ENCODE assay signal across 17 cellular contexts in genomic region chr22:28547132-28547842, GRCh38.
DNase-seq lines count a peak whose midpoint lies in the region; ATAC-seq, FAIRE-seq and TF ChIP-seq lines count a peak whose summit lies in the region.
"Had no signal": no experiment of that assay in that cellular context is flagged by ENCODE, and none has a peak within 500 bp of the region (broad histone marks: within the 10 kb centered on the region; RNA-seq: fewer than 3 reads in every experiment).

No MANE protein-coding gene starts in this region.

- DNase-seq in A549 (ENCODE audit: low read depth in 1 of 2, low spot score in 1 of 2) = peak; percentile 5 to 30
- peak; percentile 23 for DNase-seq in HS-5 (ENCODE audit: low read depth)
- peak; percentile 78 for DNase-seq in cardiac fibroblast (ENCODE audit: low read depth in 2 of 2)
- peak; percentile 86 for DNase-seq in iris pigment epithelial cell (ENCODE audit: low read depth)
- no peak for DNase-seq in Right ventricle myocardium inferior (ENCODE audit: missing footprints)
- no peak for DNase-seq in glutamatergic neuron
- DNase-seq in foreskin melanocyte = no peak
- DNase-seq: activated CD4-positive, CD25-positive, alpha-beta regulatory T cell treated with anti-CD3 and anti-CD28 coated beads, Interleukin-2, amount 50 U/mL, for 72 hours; activated naive CD4-positive, alpha-beta T cell treated with anti-CD3 and anti-CD28 coated beads, Interleukin-2, amount 50 U/mL, for 16 hours; endodermal cell; left cardiac atrium; NCI-H1092 treated with DMSO at 0.1 percent for 48 hours; Right ventricle myocardium superior had no signal

- no peak for TF ChIP-seq RAD21 in A549 (conservative IDR thresholded peaks at IDR 0.05 in 1 of 2, IDR thresholded peaks at IDR 0.05 in 1 of 2)

- H3K36me3 Mint-ChIP-seq in glutamatergic neuron (ENCODE audit: unreplicated experiment) = peaks cover 14% of the 10 kb centered on the region

- POLR2A ChIA-PET in A549 (lab: Yijun Ruan, JAX) = no interaction called here

- H3K27ac ChIP-seq in A549 = peak overlapping the region; percentile 61 to 62

- intact Hi-C loops in Right ventricle myocardium inferior (cut with DNase I) = no loop called here

- H3K9me3 Mint-ChIP-seq in glutamatergic neuron (ENCODE audit: unreplicated experiment) = peaks cover 3% of the 10 kb centered on the region

- ATAC-seq in A549 (peak; percentile 59 to 74; a peak in 5 of 6 replicates), Right ventricle myocardium inferior (no peak), HG02970 (IDR thresholded peaks at IDR 0.05; ENCODE audit: low FRiP score, unreplicated experiment) (no peak)

- H3K27ac Mint-ChIP-seq in glutamatergic neuron (ENCODE audit: unreplicated experiment) = no peak overlapping the region
- H3K27ac Mint-ChIP-seq: endodermal cell; progenitor cell of endocrine pancreas; T-helper 2 cell treated with Interferon-gamma antibody and Interleukin-4, amounts not matched to agents 5 μg/mL and 100 μg/mL, for 36 hours had no signal

- TF ChIP-seq EP300 in A549 (IDR thresholded peaks at IDR 0.05) = no peak

- FAIRE-seq in A549 (lab: Jason Lieb, UNC) = no peak
- FAIRE-seq: A204.1 had no signal

- WGBS in A549 (ENCODE audit: missing lambda C conversion rate) = 7% methylated on average over 4 of the region's 4 CpGs

- peaks cover 2% of the 10 kb centered on the region for H3K27me3 Mint-ChIP-seq in glutamatergic neuron (ENCODE audit: unreplicated experiment)
- H3K27me3 Mint-ChIP-seq: progenitor cell of endocrine pancreas had no signal

- H3K9me3 ChIP-seq in A549 = no peaks in the 10 kb centered on the region; the same call in 2 of the 3 replicates

- no peak for TF ChIP-seq POLR2A in A549 (IDR thresholded peaks at IDR 0.05; ENCODE audit: low read length)

- peaks cover 33% of the 10 kb centered on the region for H3K4me1 ChIP-seq in A549

- TF ChIP-seq CTCF in A549 (IDR thresholded peaks at IDR 0.05) (no peak), cardiac fibroblast (IDR thresholded peaks at IDR 0.05; ENCODE audit: low read depth, low read length) (no peak), glutamatergic neuron (IDR thresholded peaks at IDR 0.05; ENCODE audit: partially characterized antibody, unreplicated experiment) (no peak)

- H3K4me3 ChIP-seq in A549 (no peak overlapping the region), cardiac fibroblast (replicated peaks in 1 of 2; ENCODE audit: low read depth in 2 of 2, low read length in 2 of 2) (no peak overlapping the region)

- peaks cover 5% of the 10 kb centered on the region for H3K4me1 Mint-ChIP-seq in glutamatergic neuron (ENCODE audit: low read depth, unreplicated experiment)
- H3K4me1 Mint-ChIP-seq: endodermal cell had no signal

- H3K4me3 Mint-ChIP-seq in glutamatergic neuron (ENCODE audit: unreplicated experiment) = no peak overlapping the region
- H3K4me3 Mint-ChIP-seq: endodermal cell; T-helper 2 cell treated with Interferon-gamma antibody and Interleukin-4, amounts not matched to agents 5 μg/mL and 100 μg/mL, for 36 hours had no signal

- peak overlapping the region; percentile 50 for H3K4me2 ChIP-seq in A549

- CTCF ChIA-PET in A549 (lab: Yijun Ruan, JAX) = no interaction called here

TF ChIP-seq in A549, 52 proteins besides CTCF, POLR2A, EP300 and RAD21:
- TF ChIP-seq EHF (CRISPR knock-in tag; IDR thresholded peaks at IDR 0.05) (no peak), CBX8 (IDR thresholded peaks at IDR 0.05) (no peak), JUN (IDR thresholded peaks at IDR 0.05) (no peak), FOSL2 (IDR thresholded peaks at IDR 0.05) (no peak), FOSL2 (CRISPR knock-in tag; IDR thresholded peaks at IDR 0.05) (peak; percentile 42), CEBPB (IDR thresholded peaks at IDR 0.05) (peak; percentile 53 to 79; a peak in 3 of 4 replicates), BCL3 (IDR thresholded peaks at IDR 0.05) (no peak), HEYL (CRISPR knock-in tag; IDR thresholded peaks at IDR 0.05) (no peak), HOXB13 (CRISPR knock-in tag; IDR thresholded peaks at IDR 0.05; ENCODE audit: low read depth) (no peak), TFCP2L1 (CRISPR knock-in tag; IDR thresholded peaks at IDR 0.05) (no peak), NFE2L2 (conservative IDR thresholded peaks at IDR 0.05; ENCODE audit: low read length) (no peak), PBX3 (IDR thresholded peaks at IDR 0.05) (no peak), HDAC2 (IDR thresholded peaks at IDR 0.05) (no peak), JUNB (IDR thresholded peaks at IDR 0.05) (peak; percentile 46), HOXB5 (CRISPR knock-in tag; IDR thresholded peaks at IDR 0.05) (no peak), CHD4 (IDR thresholded peaks at IDR 0.05; ENCODE audit: borderline replicate concordance) (no peak), ZSCAN20 (CRISPR knock-in tag; IDR thresholded peaks at IDR 0.05) (no peak), HMGXB4 (CRISPR knock-in tag; IDR thresholded peaks at IDR 0.05; ENCODE audit: borderline replicate concordance) (no peak), BHLHE40 (IDR thresholded peaks at IDR 0.05; ENCODE audit: low read depth, low read length) (no peak), E2F6 (IDR thresholded peaks at IDR 0.05; ENCODE audit: borderline replicate concordance, low read depth) (no peak), GATA3 (IDR thresholded peaks at IDR 0.05; ENCODE audit: borderline replicate concordance) (no peak; the same call in 1 of the 2 replicates)

Comparison
In these comparisons a context has a peak if more than half of its experiments do, and no peak if none do; other contexts are left out.
1. ATAC-seq: peak in A549 (2 of 2); none in Right ventricle myocardium inferior (single experiment) and HG02970 (single experiment).
2. DNase-seq: peak in A549 (2 of 2), HS-5 (single experiment), cardiac fibroblast (2 of 2) and iris pigment epithelial cell (single experiment); none in Right ventricle myocardium inferior (single experiment), glutamatergic neuron (single experiment) and foreskin melanocyte (single experiment).